ENCODE assay signal across 28 cellular contexts in genomic region chr10:18359839-18360238, GRCh38.
"Had no signal": no experiment of that assay in that cellular context is flagged by ENCODE, and none has a peak within 500 bp of the region (broad histone marks: within the 10 kb centered on the region; RNA-seq: fewer than 3 reads in every experiment).

No MANE protein-coding gene starts in this region.

- H3K4me1 Mint-ChIP-seq: endodermal cell; immature natural killer cell; memory B cell; naive thymus-derived CD4-positive, alpha-beta T cell; nephron; stimulated activated effector memory CD8-positive, alpha-beta T cell treated with anti-CD3 and anti-CD28 coated beads, Interleukin-12 subunit alpha, Interleukin-12 subunit beta, amount 100 ng/mL, for 72 hours had no signal

- H3K4me1 ChIP-seq: foreskin keratinocyte, neural progenitor cell, prostate gland, right atrium auricular region, stomach, thyroid gland had no signal

- H3K36me3 Mint-ChIP-seq: memory B cell; naive thymus-derived CD4-positive, alpha-beta T cell; neural progenitor cell; stimulated activated effector memory CD8-positive, alpha-beta T cell treated with anti-CD3 and anti-CD28 coated beads, Interleukin-12 subunit alpha, Interleukin-12 subunit beta, amount 100 ng/mL, for 72 hours; type B pancreatic cell had no signal

- H3K4me3 ChIP-seq: esophagus muscularis mucosa, gastroesophageal sphincter, heart left ventricle, lung, neural progenitor cell, prostate gland, right atrium auricular region, stomach, thyroid gland had no signal

- DNase-seq: cerebellar nuclear complex; effector CD8-positive, alpha-beta T cell; endodermal cell; foreskin keratinocyte; heart left ventricle; hippocampal formation; immature natural killer cell; islet precursor cell; kidney glomerular epithelial cell; naive thymus-derived CD4-positive, alpha-beta T cell; stimulated activated CD4-positive, alpha-beta T cell treated with anti-CD3 and anti-CD28 coated beads, Interleukin-2, amount 100 ng/mL, for 24 hours; stimulated activated CD4-positive, alpha-beta T cell treated with anti-CD3 and anti-CD28 coated beads, Interleukin-4, amount 100 ng/mL, for 24 hours; stimulated activated naive CD4-positive, alpha-beta T cell treated with Interleukin-2 at 50 U/mL for 16 hours; stomach; thyroid gland had no signal

- H3K27ac ChIP-seq: esophagus muscularis mucosa, foreskin keratinocyte, neural progenitor cell, prostate gland, right atrium auricular region, stomach, thyroid gland had no signal

- H3K27me3 Mint-ChIP-seq: dendritic cell treated with granulocyte-macrophage colony-stimulating factor and Interleukin-4, amounts not matched to agents 40 ng/mL and 50 ng/mL, for 4 days; type B pancreatic cell had no signal

- ATAC-seq: foreskin keratinocyte; gastroesophageal sphincter; heart left ventricle; naive thymus-derived CD4-positive, alpha-beta T cell; sciatic nerve; stimulated activated effector memory CD8-positive, alpha-beta T cell treated with anti-CD3 and anti-CD28 coated beads, Interleukin-12 subunit alpha, Interleukin-12 subunit beta, amount 100 ng/mL, for 72 hours had no signal

- H3K9me3 Mint-ChIP-seq: dendritic cell treated with granulocyte-macrophage colony-stimulating factor and Interleukin-4, amounts not matched to agents 40 ng/mL and 50 ng/mL, for 4 days; endodermal cell; memory B cell; nephron; neural progenitor cell; type B pancreatic cell had no signal

- H3K4me2 ChIP-seq: neural progenitor cell had no signal

- H3K9me3 ChIP-seq: esophagus muscularis mucosa, gastroesophageal sphincter, heart left ventricle, prostate gland, right atrium auricular region, stomach, thyroid gland had no signal

- H3K4me3 Mint-ChIP-seq: dendritic cell treated with granulocyte-macrophage colony-stimulating factor and Interleukin-4, amounts not matched to agents 40 ng/mL and 50 ng/mL, for 4 days; endodermal cell; immature natural killer cell; memory B cell; naive thymus-derived CD4-positive, alpha-beta T cell; nephron; neural progenitor cell; stimulated activated effector memory CD8-positive, alpha-beta T cell treated with anti-CD3 and anti-CD28 coated beads, Interleukin-12 subunit alpha, Interleukin-12 subunit beta, amount 100 ng/mL, for 72 hours; type B pancreatic cell had no signal

- FAIRE-seq: endothelial cell of umbilical vein had no signal

- H3K27ac Mint-ChIP-seq: dendritic cell treated with granulocyte-macrophage colony-stimulating factor and Interleukin-4, amounts not matched to agents 40 ng/mL and 50 ng/mL, for 4 days; endodermal cell; immature natural killer cell; memory B cell; naive thymus-derived CD4-positive, alpha-beta T cell; nephron; neural progenitor cell; stimulated activated effector memory CD8-positive, alpha-beta T cell treated with anti-CD3 and anti-CD28 coated beads, Interleukin-12 subunit alpha, Interleukin-12 subunit beta, amount 100 ng/mL, for 72 hours; type B pancreatic cell had no signal

- H2AFZ ChIP-seq: neural progenitor cell had no signal

- H3K36me3 ChIP-seq: gastroesophageal sphincter, neural progenitor cell, prostate gland, right atrium auricular region, stomach, thyroid gland had no signal

- H3K27me3 ChIP-seq: esophagus muscularis mucosa, foreskin keratinocyte, gastroesophageal sphincter, heart left ventricle, neural progenitor cell, right atrium auricular region, stomach, thyroid gland had no signal
